ENCODE assay signal across 2 cellular contexts in genomic region chr14:23601845-23602180, GRCh38.
TF ChIP-seq lines count a peak whose summit lies in the region.

No MANE protein-coding gene starts in this region.

TF ChIP-seq in GM12891, 5 proteins besides CTCF, POLR2A, EP300 and RAD21:
- TF ChIP-seq TAF1 (IDR thresholded peaks at IDR 0.05; ENCODE audit: low read depth, low read length), result no peak
- peak; percentile 48 for TF ChIP-seq PAX5 (IDR thresholded peaks at IDR 0.05; ENCODE audit: insufficient read depth, low read length, severe bottlenecking)
- no peak for TF ChIP-seq POU2F2 (IDR thresholded peaks at IDR 0.05; ENCODE audit: low read depth, low read length)

TF ChIP-seq in H1, 55 proteins besides CTCF, POLR2A, EP300 and RAD21:
- TF ChIP-seq ATF3 (IDR thresholded peaks at IDR 0.05; ENCODE audit: insufficient read depth, low read depth, low read length) (no peak), KDM5A (IDR thresholded peaks at IDR 0.05; ENCODE audit: low read length) (no peak), PHF8 (conservative IDR thresholded peaks at IDR 0.05; ENCODE audit: low read depth, low read length) (no peak)
TF ChIP-seq in H1: peak in this region for 0.
